1 cellular context compared by ENCODE assay signal in genomic region chr16:81740163-81740562, GRCh38.
A peak's percentile ranks its signal among the peaks of the same experiment; 100 is the strongest.
TF ChIP-seq lines count a peak whose summit lies in the region.

No MANE protein-coding gene starts in this region.

TF ChIP-seq in K562, 482 proteins besides CTCF, POLR2A, EP300 and RAD21 (continued from another document):
- TF ChIP-seq USF2 (CRISPR knock-in tag; IDR thresholded peaks at IDR 0.05) (peak; percentile 89), KDM4B (IDR thresholded peaks at IDR 0.05; ENCODE audit: borderline replicate concordance in 2 of 2, low read depth in 1 of 2) (no peak), SMARCA5 (IDR thresholded peaks at IDR 0.05) (no peak), NR2C1 (IDR thresholded peaks at IDR 0.05) (peak; percentile 22; the same call in 1 of the 2 replicates), NR2C1 (tag; IDR thresholded peaks at IDR 0.05) (0 out of 2 replicates have a peak, but pooled peaks have one; percentile 28), TOE1 (IDR thresholded peaks at IDR 0.05; ENCODE audit: borderline replicate concordance) (peak; percentile 75; the same call in 1 of the 2 replicates), TOE1 (CRISPR knock-in tag; IDR thresholded peaks at IDR 0.05; ENCODE audit: borderline replicate concordance, low read depth) (no peak), BHLHE40 (IDR thresholded peaks at IDR 0.05; ENCODE audit: low read length) (peak; percentile 75), RAD51 (IDR thresholded peaks at IDR 0.05; ENCODE audit: borderline replicate concordance, low read depth) (peak; percentile 86)
TF ChIP-seq in K562: peak in this region for 10.
